8 cellular contexts compared by ENCODE assay signal in the genomic region with DNA sequence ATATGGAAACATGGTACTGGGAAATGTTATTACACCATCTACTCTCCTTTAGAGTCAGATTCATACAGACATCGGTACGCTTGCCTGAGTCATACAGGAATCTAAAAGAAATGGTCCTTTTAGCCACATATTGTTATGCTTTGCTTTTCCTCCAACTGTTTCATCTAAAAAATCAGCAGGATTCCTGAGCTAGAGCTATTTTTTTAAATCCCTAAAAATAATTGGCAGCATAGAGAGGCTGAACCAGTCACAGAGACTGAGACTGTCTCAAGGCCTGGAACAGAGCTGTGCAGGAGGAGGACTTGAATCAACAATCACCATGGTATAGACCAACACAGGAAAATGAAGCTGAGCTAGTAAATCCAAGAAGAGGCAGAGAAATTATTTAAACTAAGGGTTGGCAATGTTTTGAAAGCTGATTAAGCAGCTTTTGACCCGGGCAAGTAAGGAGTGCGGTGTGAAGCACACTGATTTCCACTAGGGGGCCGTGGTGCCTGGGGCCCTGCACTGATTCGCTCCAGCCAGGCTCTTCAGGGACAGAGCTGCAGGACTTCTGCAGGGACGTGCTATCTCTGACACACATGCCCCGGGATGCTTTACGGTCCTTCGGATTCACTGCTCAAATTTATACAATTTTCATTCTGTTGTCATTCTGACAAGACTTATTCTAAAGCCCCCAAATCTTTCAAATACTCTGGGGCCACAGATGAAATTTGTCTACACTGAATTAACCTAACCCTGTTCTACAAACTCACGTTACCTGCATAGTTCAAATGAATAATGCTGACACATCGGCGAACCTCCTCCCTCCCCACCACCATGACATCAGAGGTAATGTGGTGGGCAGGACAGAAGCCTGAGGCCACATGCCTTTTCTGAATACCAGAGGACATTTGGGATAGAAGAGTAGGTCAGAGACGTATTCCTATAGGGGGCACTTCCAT.
DNase-seq lines count a peak whose midpoint lies in the region; ATAC-seq and TF ChIP-seq lines count a peak whose summit lies in the region.

No MANE protein-coding gene starts in this region.

- H3K4me3 Mint-ChIP-seq in stimulated activated naive B cell treated with anti-CD40 and anti-IgM and Interleukin-4, amounts not matched to agents 10 μg/mL and 1 μg/mL and 100 μg/mL, for 72 hours, result no peak overlapping the region

- TF ChIP-seq CTCF in VCaP (conservative IDR thresholded peaks at IDR 0.05), result peak; percentile 97
- TF ChIP-seq CTCF in dorsolateral prefrontal cortex (IDR thresholded peaks at IDR 0.05 in 54 of 56, conservative IDR thresholded peaks at IDR 0.05 in 2 of 56; ENCODE audit: low read depth in 1 of 56, partially characterized antibody in 56 of 56), result peak; percentile 62 to 91 (median 83)

- no peak overlapping the region for H2AK5ac ChIP-seq in mesendoderm (ENCODE audit: low read length)

- H3K4me1 Mint-ChIP-seq in stimulated activated naive B cell treated with anti-CD40 and anti-IgM and Interleukin-4, amounts not matched to agents 10 μg/mL and 1 μg/mL and 100 μg/mL, for 72 hours, result peaks cover 3 to 4% of the 10 kb centered on the region in 2 donors

- H4K5ac ChIP-seq in mesendoderm (ENCODE audit: low read length), result no peak overlapping the region

- no peak overlapping the region for H2BK5ac ChIP-seq in mesendoderm (ENCODE audit: low read length)

- H3K79me2 ChIP-seq in mesendoderm (ENCODE audit: control insufficient read depth, insufficient read depth, low read length), result no peaks in the 10 kb centered on the region

- no peak overlapping the region for H2BK15ac ChIP-seq in mesendoderm (replicated peaks; ENCODE audit: low read depth)

- ATAC-seq in GM18498 (IDR thresholded peaks at IDR 0.05; ENCODE audit: unreplicated experiment) (peak; percentile 93), HG02759 (IDR thresholded peaks at IDR 0.05; ENCODE audit: unreplicated experiment) (peak; percentile 91)
- peak; percentile 95 for ATAC-seq in stimulated activated naive B cell treated with anti-CD40 and anti-IgM and Interleukin-4, amounts not matched to agents 10 μg/mL and 1 μg/mL and 100 μg/mL, for 72 hours (replicated peaks)

- no peaks in the 10 kb centered on the region for H3K9me3 Mint-ChIP-seq in stimulated activated naive B cell treated with anti-CD40 and anti-IgM and Interleukin-4, amounts not matched to agents 10 μg/mL and 1 μg/mL and 100 μg/mL, for 72 hours

- no peak overlapping the region for H4K8ac ChIP-seq in mesendoderm (ENCODE audit: low read depth, low read length)

- H3K36me3 Mint-ChIP-seq in stimulated activated naive B cell treated with anti-CD40 and anti-IgM and Interleukin-4, amounts not matched to agents 10 μg/mL and 1 μg/mL and 100 μg/mL, for 72 hours, result peaks cover 6 to 8% of the 10 kb centered on the region in 2 donors

- no peak overlapping the region for H2BK120ac ChIP-seq in mesendoderm (ENCODE audit: low read depth, low read length)

- H3K27ac Mint-ChIP-seq in stimulated activated naive B cell treated with anti-CD40 and anti-IgM and Interleukin-4, amounts not matched to agents 10 μg/mL and 1 μg/mL and 100 μg/mL, for 72 hours, result no peak overlapping the region

- H3K9ac ChIP-seq in mesendoderm (ENCODE audit: low read length), result no peak overlapping the region

- no peaks in the 10 kb centered on the region for H3K36me3 ChIP-seq in mesendoderm (ENCODE audit: control insufficient read depth, insufficient read depth, low read length)

- no peak overlapping the region for H3K23ac ChIP-seq in mesendoderm (ENCODE audit: low read length)

- H3K4ac ChIP-seq in mesendoderm (ENCODE audit: low read depth, low read length), result no peak overlapping the region

- H3K18ac ChIP-seq in mesendoderm (ENCODE audit: low read length), result no peak overlapping the region

- H3K79me1 ChIP-seq in mesendoderm (ENCODE audit: low read length), result no peaks in the 10 kb centered on the region

- H3K27ac ChIP-seq in VCaP (0 out of 2 replicates have a peak overlapping the region, but pooled peaks have one; percentile 7), dorsolateral prefrontal cortex (peak overlapping the region in 33 of 59 donors; percentile 0 to 63 (median 29)), mesendoderm (ENCODE audit: low read depth, low read length) (no peak overlapping the region)

- H3K56ac ChIP-seq in mesendoderm (ENCODE audit: low read length), result no peak overlapping the region

- DNase-seq in AG08395 (ENCODE audit: low spot score), result peak; percentile 87
- DNase-seq in MV-4-11 (lab: John Stamatoyannopoulos, UW), result peak; percentile 39
- peak in 9 of 10 donors; percentile 47 to 76 (median 62) for DNase-seq in dorsolateral prefrontal cortex
- peak; percentile 94 for DNase-seq in mesendoderm
- DNase-seq in stimulated activated naive B cell treated with anti-CD40 and anti-IgM and Interleukin-4, amounts not matched to agents 10 μg/mL and 1 μg/mL and 100 μg/mL, for 72 hours, result peak; percentile 6

- WGBS in mesendoderm (ENCODE audit: extremely low coverage, insufficient coverage, low lambda C conversion rate), result no CpG with 5 or more reads among the region's 14 CpGs

- H3K4me3 ChIP-seq in dorsolateral prefrontal cortex, result no peak overlapping the region
- H3K4me3 ChIP-seq in mesendoderm (ENCODE audit: low read length), result no peak overlapping the region

- H3K4me2 ChIP-seq in mesendoderm (ENCODE audit: low read length), result no peak overlapping the region

- no peaks in the 10 kb centered on the region for H3K27me3 ChIP-seq in dorsolateral prefrontal cortex
- no peaks in the 10 kb centered on the region for H3K27me3 ChIP-seq in mesendoderm (ENCODE audit: insufficient read depth, low read length, poor library complexity)

- no peaks in the 10 kb centered on the region for H3K4me1 ChIP-seq in mesendoderm (ENCODE audit: control insufficient read depth, low read depth, low read length)

- no peaks in the 10 kb centered on the region for H3K27me3 Mint-ChIP-seq in stimulated activated naive B cell treated with anti-CD40 and anti-IgM and Interleukin-4, amounts not matched to agents 10 μg/mL and 1 μg/mL and 100 μg/mL, for 72 hours

- intact Hi-C loops in dorsolateral prefrontal cortex (cut with DNase I), result loop anchor here (5.0 to 10.0 kb wide), 5 partner anchors 55 to 427 kb away; a partner anchor contains a TSS

Comparison
In these comparisons a context has a peak if more than half of its experiments do, and no peak if none do; other contexts are left out.
1. DNase-seq: peak in every context shown above with its lines; median percentile 94 in mesendoderm; 87 in AG08395; 62 in dorsolateral prefrontal cortex; 39 in MV-4-11; 6 in stimulated activated naive B cell treated with anti-CD40 and anti-IgM and Interleukin-4, amounts not matched to agents 10 μg/mL and 1 μg/mL and 100 μg/mL, for 72 hours.